25 cellular contexts compared by ENCODE assay signal in the genomic region with DNA sequence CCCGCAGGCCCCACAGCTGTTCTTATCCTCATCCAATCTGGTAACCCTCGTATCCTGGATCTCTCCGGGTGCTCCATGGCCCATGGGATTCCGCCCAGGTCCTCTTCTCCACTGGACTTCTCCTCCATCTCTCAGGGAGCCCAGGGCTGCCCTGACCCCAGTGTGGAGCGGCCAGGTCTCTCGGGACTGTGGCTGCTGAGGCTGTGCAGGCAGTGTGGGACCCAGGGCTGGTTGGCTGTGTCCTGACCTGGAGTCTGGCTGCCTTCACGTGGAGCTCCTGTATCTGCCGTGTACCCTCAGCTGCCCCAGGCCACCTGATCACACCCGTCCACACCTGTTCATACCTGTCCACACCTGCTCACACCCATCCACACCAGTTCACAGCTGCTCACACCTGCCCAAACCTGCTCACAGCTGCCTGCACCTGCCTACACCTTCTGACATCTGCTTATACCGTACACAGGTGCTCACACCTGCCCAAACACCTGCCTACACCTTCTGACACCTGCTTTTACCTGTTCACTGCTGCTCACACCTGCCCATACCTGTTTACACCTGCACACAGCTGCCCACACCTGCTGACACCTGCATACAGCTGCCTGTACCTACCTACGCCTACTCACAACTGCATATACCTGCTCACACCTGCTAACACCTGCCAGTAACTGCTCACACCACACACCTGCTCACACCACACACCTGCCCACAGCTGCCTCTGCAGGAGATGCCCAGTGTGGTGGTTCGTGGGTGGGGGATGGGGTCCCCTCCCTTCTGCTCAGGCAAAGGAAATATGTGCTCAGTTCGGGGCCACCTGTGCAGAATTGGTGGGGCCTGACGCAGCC.
DNase-seq lines count a peak whose midpoint lies in the region; ATAC-seq, FAIRE-seq and TF ChIP-seq lines count a peak whose summit lies in the region.
"Had no signal": no experiment of that assay in that cellular context is flagged by ENCODE, and none has a peak within 500 bp of the region (broad histone marks: within the 10 kb centered on the region; RNA-seq: fewer than 3 reads in every experiment).

No MANE protein-coding gene starts in this region.

- peaks cover 4% of the 10 kb centered on the region for H3K79me1 ChIP-seq in neuronal stem cell (ENCODE audit: low read depth, low read length)

- H3K9me3 ChIP-seq in neuronal stem cell (replicated peaks in 1 of 2; ENCODE audit: control insufficient read depth in 2 of 2, insufficient read depth in 1 of 2, low read depth in 1 of 2, low read length in 2 of 2): peaks cover 0 to 2% of the 10 kb centered on the region in 2 donors
- no peaks in the 10 kb centered on the region for H3K9me3 ChIP-seq in upper lobe of right lung
- H3K9me3 ChIP-seq in BE2C: no peaks in the 10 kb centered on the region
- H3K9me3 ChIP-seq: esophagus muscularis mucosa, heart right ventricle, tibial nerve had no signal

- H3K36me3 ChIP-seq in neuronal stem cell (replicated peaks in 1 of 2; ENCODE audit: control insufficient read depth in 2 of 2, insufficient read depth in 2 of 2, low read length in 2 of 2): peaks cover 0 to 2% of the 10 kb centered on the region in 2 donors
- no peaks in the 10 kb centered on the region for H3K36me3 ChIP-seq in upper lobe of right lung
- H3K36me3 ChIP-seq in BE2C: no peaks in the 10 kb centered on the region
- H3K36me3 ChIP-seq: esophagus muscularis mucosa, heart right ventricle, tibial nerve had no signal

- H3K27ac Mint-ChIP-seq in chondrocyte (ENCODE audit: unreplicated experiment): no peak overlapping the region
- H3K27ac Mint-ChIP-seq: activated naive CD8-positive, alpha-beta T cell; dendritic cell treated with granulocyte-macrophage colony-stimulating factor and Interleukin-4, amounts not matched to agents 40 ng/mL and 50 ng/mL, for 4 days; endodermal cell had no signal

- peaks cover 0 to 7% (median 0%) of the 10 kb centered on the region in 3 experiments for H3K27me3 ChIP-seq in neuronal stem cell (ENCODE audit: control insufficient read depth in 3 of 3, insufficient read depth in 3 of 3, low read depth in 1 of 3, low read length in 3 of 3)
- H3K27me3 ChIP-seq in upper lobe of right lung: no peaks in the 10 kb centered on the region
- H3K27me3 ChIP-seq in BE2C: peaks cover 20% of the 10 kb centered on the region
- H3K27me3 ChIP-seq: foreskin keratinocyte had no signal

- no peaks in the 10 kb centered on the region for H3K4me1 Mint-ChIP-seq in chondrocyte (ENCODE audit: low read depth)
- H3K4me1 Mint-ChIP-seq: endodermal cell had no signal

- no peak overlapping the region for H3K9ac ChIP-seq in neuronal stem cell (ENCODE audit: low read depth, low read length, poor library complexity)
- H3K9ac ChIP-seq: GM23248, KMS-11 had no signal

- peak overlapping the region; percentile 65 for H3K18ac ChIP-seq in neuronal stem cell (ENCODE audit: low read length)

- H3K9me3 Mint-ChIP-seq in chondrocyte (ENCODE audit: low read depth): no peaks in the 10 kb centered on the region
- H3K9me3 Mint-ChIP-seq: dendritic cell treated with granulocyte-macrophage colony-stimulating factor and Interleukin-4, amounts not matched to agents 40 ng/mL and 50 ng/mL, for 4 days; endodermal cell had no signal

- in situ Hi-C loops in G401 (cut with HindIII; ENCODE audit: low sequenced_read_pairs): no loop called here

- H3K27me3 Mint-ChIP-seq in chondrocyte (ENCODE audit: low read depth): peaks cover 22% of the 10 kb centered on the region
- H3K27me3 Mint-ChIP-seq: activated naive CD8-positive, alpha-beta T cell had no signal

- H2BK15ac ChIP-seq in neuronal stem cell (ENCODE audit: low read length): no peak overlapping the region

- no peak overlapping the region for H3K4me2 ChIP-seq in neuronal stem cell (ENCODE audit: insufficient read depth, low read length, poor library complexity, severe bottlenecking)
- H3K4me2 ChIP-seq: KMS-11 had no signal

- H3K4me3 Mint-ChIP-seq in chondrocyte (ENCODE audit: unreplicated experiment): no peak overlapping the region
- H3K4me3 Mint-ChIP-seq: activated naive CD8-positive, alpha-beta T cell; dendritic cell treated with granulocyte-macrophage colony-stimulating factor and Interleukin-4, amounts not matched to agents 40 ng/mL and 50 ng/mL, for 4 days; endodermal cell had no signal

- H3K4me1 ChIP-seq in neuronal stem cell (ENCODE audit: control insufficient read depth in 2 of 2, insufficient read depth in 1 of 2, low read depth in 1 of 2, low read length in 2 of 2): no peaks in the 10 kb centered on the region
- H3K4me1 ChIP-seq in upper lobe of right lung: no peaks in the 10 kb centered on the region
- H3K4me1 ChIP-seq in BE2C: no peaks in the 10 kb centered on the region
- H3K4me1 ChIP-seq: esophagus muscularis mucosa, foreskin keratinocyte, heart right ventricle, tibial nerve had no signal

- FAIRE-seq in HTR-8/SVneo (lab: Jason Lieb, UNC): peak; percentile 48

- H2AFZ ChIP-seq in neuronal stem cell (ENCODE audit: low read length): no peak overlapping the region
- H2AFZ ChIP-seq: GM23248 had no signal

- H4K8ac ChIP-seq in neuronal stem cell (ENCODE audit: low read depth, low read length): peak overlapping the region; percentile 17

- DNase-seq in HTR-8/SVneo (ENCODE audit: insufficient read length, low spot score): no peak
- DNase-seq in chondrocyte (ENCODE audit: low spot score): peak; percentile 84
- DNase-seq in neuronal stem cell (ENCODE audit: low spot score): no peak
- DNase-seq in upper lobe of right lung: no peak
- no peak for DNase-seq in BE2C
- DNase-seq in G401 (ENCODE audit: low spot score): no peak
- DNase-seq: activated CD4-positive, alpha-beta T cell treated with anti-CD3 and anti-CD28 coated beads, Interleukin-2, amount 50 U/mL, for 1 hour; Calu3; central memory CD4-positive, alpha-beta T cell; DMS79 treated with DMSO at 0.1 percent for 48 hours; endodermal cell; foreskin keratinocyte; GM23248; heart right ventricle; mammary epithelial cell; MM.1S; NCI-H2029; NCI-H524 treated with DMSO at 0.1 percent for 48 hours; SHP77 treated with DMSO at 0.1 percent for 48 hours had no signal

- no peak overlapping the region for H2BK120ac ChIP-seq in neuronal stem cell (ENCODE audit: low read depth, low read length)

- peak overlapping the region; percentile 65 for H3K23ac ChIP-seq in neuronal stem cell (ENCODE audit: low read depth, low read length, poor library complexity)

- no CpG with 5 or more reads among the region's 14 CpGs for WGBS in neuronal stem cell (ENCODE audit: extremely low coverage in 2 of 2, insufficient read length in 2 of 2, insufficient replicate concordance in 1 of 2), 2 donors

- ATAC-seq in upper lobe of right lung (peak; percentile 47), GM21786 (IDR thresholded peaks at IDR 0.05; ENCODE audit: unreplicated experiment) (no peak)
- ATAC-seq: foreskin keratinocyte had no signal

- peak overlapping the region; percentile 39 for H2BK5ac ChIP-seq in neuronal stem cell (ENCODE audit: low read length)

- intact Hi-C loops in upper lobe of right lung (cut with DNase I): no loop called here

- H2AK5ac ChIP-seq in neuronal stem cell (ENCODE audit: low read depth, low read length): peak overlapping the region; percentile 81

- H3K36me3 Mint-ChIP-seq in chondrocyte (ENCODE audit: low read depth): no peaks in the 10 kb centered on the region
- H3K36me3 Mint-ChIP-seq: activated naive CD8-positive, alpha-beta T cell had no signal

- H4K91ac ChIP-seq in neuronal stem cell (ENCODE audit: low read depth, low read length, poor library complexity): no peak overlapping the region

- H3K14ac ChIP-seq in neuronal stem cell (ENCODE audit: low read length): peak overlapping the region; percentile 94

- H3K27ac ChIP-seq in neuronal stem cell (replicated peaks; ENCODE audit: low read length) (no peak overlapping the region), upper lobe of right lung (no peak overlapping the region)
- H3K27ac ChIP-seq: esophagus muscularis mucosa, foreskin keratinocyte, GM23248, heart right ventricle, KMS-11, tibial nerve had no signal

- H3K4me3 ChIP-seq in neuronal stem cell (ENCODE audit: low read length in 2 of 2) (peak overlapping the region in 1 of 2 donors; percentile 50), upper lobe of right lung (no peak overlapping the region), BE2C (ENCODE audit: low read depth, low read length) (no peak overlapping the region)
- H3K4me3 ChIP-seq: esophagus muscularis mucosa, GM23248, heart right ventricle, tibial nerve had no signal

- TF ChIP-seq CTCF in chondrocyte (IDR thresholded peaks at IDR 0.05) (no peak), upper lobe of right lung (IDR thresholded peaks at IDR 0.05) (no peak), BE2C (IDR thresholded peaks at IDR 0.05; ENCODE audit: low read depth, low read length) (no peak)

- no peak overlapping the region for H3K4ac ChIP-seq in neuronal stem cell (ENCODE audit: low read length)

- peak overlapping the region; percentile 58 for H2BK12ac ChIP-seq in neuronal stem cell (ENCODE audit: low read length)
